ENCODE assay signal across 11 cellular contexts in the genomic region with DNA sequence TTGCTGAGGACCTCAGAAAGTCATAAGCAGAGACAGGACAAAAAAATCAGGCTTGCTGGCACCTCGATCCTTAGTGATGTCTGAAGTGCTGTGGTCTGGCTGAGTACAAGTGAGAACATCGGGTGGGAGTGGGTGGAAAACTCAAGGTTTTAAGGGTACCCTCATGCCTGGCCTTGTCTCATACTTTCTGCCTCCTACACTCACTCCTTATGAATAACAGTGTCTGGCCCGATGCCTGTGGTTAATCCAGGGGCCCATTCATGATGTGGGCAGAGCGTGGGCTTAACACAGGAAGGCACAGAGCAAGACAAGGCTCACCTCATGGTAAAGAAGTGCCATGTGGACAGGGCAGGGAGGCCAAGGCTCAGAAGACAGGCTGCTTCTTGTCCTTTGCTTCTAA. TPM values are rescaled to one million over a fixed set of nuclear protein-coding genes. Genes with fewer than 3 reads are reported as not detected.
DNase-seq lines count a peak whose midpoint lies in the region; ATAC-seq and TF ChIP-seq lines count a peak whose summit lies in the region.
"Had no signal": no experiment of that assay in that cellular context is flagged by ENCODE, and none has a peak within 500 bp of the region (broad histone marks: within the 10 kb centered on the region; RNA-seq: fewer than 3 reads in every experiment).

No MANE protein-coding gene starts in this region.

- H3K27ac ChIP-seq in thoracic aorta, result peak overlapping the region; percentile 2 to 65

- peaks cover 30% of the 10 kb centered on the region for H3K4me1 Mint-ChIP-seq in activated naive CD8-positive, alpha-beta T cell treated with anti-CD3 and anti-CD28 coated beads for 36 hours
- H3K4me1 Mint-ChIP-seq in osteocyte (ENCODE audit: unreplicated experiment), result peaks cover 17% of the 10 kb centered on the region
- H3K4me1 Mint-ChIP-seq: neural crest cell had no signal

- no peak for TF ChIP-seq CTCF in osteocyte (IDR thresholded peaks at IDR 0.05)
- no peak for TF ChIP-seq CTCF in thoracic aorta (IDR thresholded peaks at IDR 0.05)

- peak; percentile 54 for DNase-seq in activated T-cell treated with anti-CD3 and anti-CD28 coated beads for 24 hours (ENCODE audit: low read depth)
- DNase-seq in activated T-cell treated with anti-CD3 and anti-CD28 coated beads, Interleukin-2, amount 50 U/mL, for 1 hour, result no peak
- peak; percentile 69 for DNase-seq in activated naive CD8-positive, alpha-beta T cell treated with anti-CD3 and anti-CD28 coated beads for 36 hours
- no peak for DNase-seq in osteocyte (ENCODE audit: extremely low spot score, unreplicated experiment)
- no peak for DNase-seq in thoracic aorta (ENCODE audit: low spot score)
- DNase-seq in cerebellar nuclear complex (lab: John Stamatoyannopoulos, UW), result no peak
- DNase-seq in KBM-7, result no peak

- no peak for ATAC-seq in thoracic aorta (ENCODE audit: insufficient number of reproducible peaks, low FRiP score, low read depth)
- ATAC-seq in GM18498 (IDR thresholded peaks at IDR 0.05; ENCODE audit: unreplicated experiment), result no peak
- ATAC-seq: K562, SK-N-SH treated with all-trans-retinoic acid at 6 μM for 48 hours had no signal

- H3K4me3 Mint-ChIP-seq in activated naive CD8-positive, alpha-beta T cell treated with anti-CD3 and anti-CD28 coated beads for 36 hours, result peak overlapping the region; percentile 18
- no peak overlapping the region for H3K4me3 Mint-ChIP-seq in osteocyte (ENCODE audit: unreplicated experiment)
- H3K4me3 Mint-ChIP-seq: neural crest cell had no signal

- no peaks in the 10 kb centered on the region for H3K9me3 Mint-ChIP-seq in activated naive CD8-positive, alpha-beta T cell treated with anti-CD3 and anti-CD28 coated beads for 36 hours
- H3K9me3 Mint-ChIP-seq in osteocyte (ENCODE audit: unreplicated experiment), result no peaks in the 10 kb centered on the region
- H3K9me3 Mint-ChIP-seq: neural crest cell had no signal

- no peaks in the 10 kb centered on the region for H3K27me3 ChIP-seq in thoracic aorta (replicated peaks; ENCODE audit: insufficient read depth)

- no peaks in the 10 kb centered on the region for H3K9me3 ChIP-seq in thoracic aorta

- peaks cover 32% of the 10 kb centered on the region for H3K36me3 Mint-ChIP-seq in activated naive CD8-positive, alpha-beta T cell treated with anti-CD3 and anti-CD28 coated beads for 36 hours
- peaks cover 16% of the 10 kb centered on the region for H3K36me3 Mint-ChIP-seq in osteocyte (ENCODE audit: unreplicated experiment)

- H3K36me3 ChIP-seq in thoracic aorta, result no peaks in the 10 kb centered on the region

- in situ Hi-C loops in KBM-7 (cut with MboI; ENCODE audit: low pct_unique_long_range_greater_than_20kb, low sequenced_read_pairs), result no loop called here

- H3K4me1 ChIP-seq in thoracic aorta (ENCODE audit: control insufficient read depth in 1 of 2, low read depth in 2 of 2), result peaks cover 15 to 26% of the 10 kb centered on the region in 2 donors

- no peak overlapping the region for H3K4me3 ChIP-seq in thoracic aorta
- H3K4me3 ChIP-seq: K562 had no signal

- no peaks in the 10 kb centered on the region for H3K27me3 Mint-ChIP-seq in activated naive CD8-positive, alpha-beta T cell treated with anti-CD3 and anti-CD28 coated beads for 36 hours
- H3K27me3 Mint-ChIP-seq in osteocyte (ENCODE audit: unreplicated experiment), result no peaks in the 10 kb centered on the region

- no peak overlapping the region for H3K27ac Mint-ChIP-seq in activated naive CD8-positive, alpha-beta T cell treated with anti-CD3 and anti-CD28 coated beads for 36 hours
- H3K27ac Mint-ChIP-seq in osteocyte (ENCODE audit: unreplicated experiment), result peak overlapping the region; percentile 14

RNA-seq across cellular contexts. Expression of gene UCP3, which starts 11.0 kb away (rescaled TPM):
- 1 to 10 TPM in 1 of 2 experiments, under 1 TPM in 1; 0.89 to 1.1 TPM for total RNA-seq in activated naive CD8-positive, alpha-beta T cell treated with anti-CD3 and anti-CD28 coated beads for 36 hours
- total RNA-seq in osteocyte, result 1.0 and 1.8 TPM in 2 replicates
- total RNA-seq in thoracic aorta, result 10 to 100 TPM in 1 of 2 donors, under 1 TPM in 1; 0.14 to 13.9 TPM

RNA-seq across cellular contexts. Expression of gene UCP2, which starts 37.2 kb away (rescaled TPM):
- total RNA-seq in activated naive CD8-positive, alpha-beta T cell treated with anti-CD3 and anti-CD28 coated beads for 36 hours, result 100 to 1,000 TPM; 180 to 181 TPM
- total RNA-seq in osteocyte (26.4 and 31.8 TPM in 2 replicates), thoracic aorta (10 to 100 TPM; 42.0 to 57.7 TPM)

Comparison
In these comparisons a context has a peak if more than half of its experiments do, and no peak if none do; other contexts are left out.
1. DNase-seq: peak in activated T-cell treated with anti-CD3 and anti-CD28 coated beads for 24 hours (single experiment) and activated naive CD8-positive, alpha-beta T cell treated with anti-CD3 and anti-CD28 coated beads for 36 hours (single experiment); none in activated T-cell treated with anti-CD3 and anti-CD28 coated beads, Interleukin-2, amount 50 U/mL, for 1 hour (single experiment), osteocyte (single experiment), thoracic aorta (single experiment), cerebellar nuclear complex (0 of 2) and KBM-7 (single experiment).